ENCODE assay signal across 15 cellular contexts in the genomic region with DNA sequence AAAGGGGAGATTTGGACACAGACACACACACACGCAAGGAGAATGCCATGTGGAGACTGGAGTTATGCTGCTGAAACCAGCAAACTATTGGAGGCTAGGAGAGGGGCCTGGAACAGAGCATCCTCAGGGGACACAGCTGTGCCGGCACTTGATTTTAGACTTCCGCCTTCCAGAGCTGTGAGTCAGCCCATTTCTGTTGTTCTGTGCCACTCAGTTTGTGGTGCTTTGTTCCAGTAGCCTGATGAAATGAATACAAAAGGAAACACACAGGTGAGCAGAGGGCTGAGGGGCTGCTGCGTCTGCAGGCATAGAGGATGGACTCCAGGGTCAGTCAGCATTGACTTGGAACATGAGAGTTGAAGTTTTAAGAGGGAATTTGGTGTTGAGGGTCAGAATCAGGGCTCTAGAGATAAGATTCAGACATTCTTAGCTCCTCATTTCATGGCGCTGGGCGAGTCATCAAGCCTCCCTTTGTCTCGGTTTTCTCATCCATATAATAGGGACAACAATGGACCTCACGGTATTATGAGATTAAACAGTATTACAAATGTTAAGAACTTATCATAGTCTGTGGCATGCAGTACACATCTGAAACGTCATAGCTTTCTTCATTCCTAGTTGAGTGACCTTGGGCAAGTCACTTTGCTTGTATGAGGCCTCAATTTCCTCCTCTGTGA.
DNase-seq lines count a peak whose midpoint lies in the region; ATAC-seq and TF ChIP-seq lines count a peak whose summit lies in the region.
"Had no signal": no experiment of that assay in that cellular context is flagged by ENCODE, and none has a peak within 500 bp of the region (broad histone marks: within the 10 kb centered on the region; RNA-seq: fewer than 3 reads in every experiment).

No MANE protein-coding gene starts in this region.

- peak; percentile 26 for DNase-seq in ELF-1 (ENCODE audit: low read depth, low spot score)
- peak; percentile 28 for DNase-seq in astrocyte of the spinal cord (ENCODE audit: low read depth, low spot score)
- DNase-seq in hepatic stellate cell (ENCODE audit: low spot score): peak; percentile 19
- peak; percentile 6 for DNase-seq in stromal cell of bone marrow (ENCODE audit: low read depth)
- DNase-seq in activated CD4-positive, alpha-beta T cell treated with anti-CD3 and anti-CD28 coated beads for 36 hours: no peak
- DNase-seq: activated effector memory CD4-positive, alpha-beta T cell treated with anti-CD3 and anti-CD28 coated beads, Interleukin-2, amount 50 U/mL, for 16 hours; H7; MM.1S; NCI-H1930; NCI-H524; stimulated activated CD4-positive, alpha-beta T cell treated with anti-CD3 and anti-CD28 coated beads, Interleukin-4, amount 100 ng/mL, for 24 hours had no signal

- CTCF ChIA-PET in activated CD4-positive, alpha-beta T cell treated with anti-CD3 and anti-CD28 coated beads for 36 hours (lab: Charles Lee): interaction anchor here (0.6 to 1.4 kb wide), 3 partner anchors 13 to 24 kb away, joined by 3 to 5 read pairs (median 4); no protein-coding TSS in a partner anchor

- intact Hi-C loops in activated CD4-positive, alpha-beta T cell treated with anti-CD3 and anti-CD28 coated beads for 36 hours (cut with DNase I, micrococcal nuclease): no loop called here

- no peak overlapping the region for H3K27ac Mint-ChIP-seq in activated CD4-positive, alpha-beta T cell treated with anti-CD3 and anti-CD28 coated beads for 36 hours

- in situ Hi-C loops in astrocyte of the spinal cord (cut with HindIII; ENCODE audit: low sequenced_read_pairs): no loop called here

- no peak for TF ChIP-seq CTCF in astrocyte of the spinal cord (IDR thresholded peaks at IDR 0.05; ENCODE audit: low read depth, low read length)

- POLR2A ChIA-PET in activated CD4-positive, alpha-beta T cell treated with anti-CD3 and anti-CD28 coated beads for 36 hours (lab: Charles Lee): no interaction called here

- no peaks in the 10 kb centered on the region for H3K4me1 Mint-ChIP-seq in activated CD4-positive, alpha-beta T cell treated with anti-CD3 and anti-CD28 coated beads for 36 hours

- H3K4me3 ChIP-seq in astrocyte of the spinal cord (ENCODE audit: low read depth, low read length): no peak overlapping the region
- H3K4me3 ChIP-seq: ascending aorta, PC-9 had no signal

- ATAC-seq in activated CD4-positive, alpha-beta T cell treated with anti-CD3 and anti-CD28 coated beads for 36 hours: no peak
- no peak for ATAC-seq in esophagus mucosa
- no peak for ATAC-seq in HG02973 (IDR thresholded peaks at IDR 0.05; ENCODE audit: unreplicated experiment)

- no peaks in the 10 kb centered on the region for H3K36me3 Mint-ChIP-seq in activated CD4-positive, alpha-beta T cell treated with anti-CD3 and anti-CD28 coated beads for 36 hours (ENCODE audit: low read depth)

- H3K4me3 Mint-ChIP-seq in activated CD4-positive, alpha-beta T cell treated with anti-CD3 and anti-CD28 coated beads for 36 hours: no peak overlapping the region

- H3K27me3 Mint-ChIP-seq in activated CD4-positive, alpha-beta T cell treated with anti-CD3 and anti-CD28 coated beads for 36 hours: no peaks in the 10 kb centered on the region

- no peaks in the 10 kb centered on the region for H3K9me3 Mint-ChIP-seq in activated CD4-positive, alpha-beta T cell treated with anti-CD3 and anti-CD28 coated beads for 36 hours (ENCODE audit: low read depth)
